16 cellular contexts compared by ENCODE assay signal in the genomic region with DNA sequence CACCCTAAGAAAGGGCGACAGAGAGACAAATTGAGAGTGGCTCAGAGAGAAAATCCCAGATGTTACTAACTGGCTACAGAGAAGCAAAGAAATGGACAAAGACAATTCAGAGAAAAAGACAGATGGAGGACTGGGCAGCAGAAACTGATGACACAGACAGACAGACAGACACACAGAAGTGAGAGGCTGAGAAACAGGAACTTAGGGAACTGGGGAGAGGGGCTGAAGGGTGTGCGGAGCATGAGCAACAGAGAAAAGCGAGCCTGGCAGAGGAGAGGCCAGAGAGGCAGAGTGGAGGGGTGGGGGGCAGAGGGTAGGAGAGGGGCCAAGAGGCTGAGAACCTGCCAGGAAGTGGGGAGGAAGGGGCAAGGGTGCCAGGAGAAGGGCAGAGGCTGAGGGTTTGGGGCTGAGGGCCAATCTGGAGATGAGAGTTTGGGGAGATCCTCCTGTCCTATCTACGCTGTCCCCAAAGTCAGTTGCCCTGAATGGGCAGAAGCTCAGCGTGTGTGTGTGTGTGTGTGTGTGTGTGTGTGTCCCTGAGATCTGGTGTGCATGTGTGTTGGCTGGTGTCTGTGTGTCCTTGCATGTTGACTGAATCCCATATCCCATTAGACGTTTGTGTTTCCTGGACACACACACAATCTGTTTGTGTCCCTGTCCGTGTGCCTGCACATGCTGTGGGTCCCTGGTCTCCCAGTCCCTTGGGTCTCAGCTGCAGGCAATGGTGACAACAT. TPM values are rescaled to one million over a fixed set of nuclear protein-coding genes. Genes with fewer than 3 reads are reported as not detected.
DNase-seq lines count a peak whose midpoint lies in the region; ATAC-seq, FAIRE-seq and TF ChIP-seq lines count a peak whose summit lies in the region.
"Had no signal": no experiment of that assay in that cellular context is flagged by ENCODE, and none has a peak within 500 bp of the region (broad histone marks: within the 10 kb centered on the region; RNA-seq: fewer than 3 reads in every experiment).

No MANE protein-coding gene starts in this region.

- no peak overlapping the region for H3K4me2 ChIP-seq in IMR-90 (ENCODE audit: low read depth, low read length)

- H3K18ac ChIP-seq in IMR-90 (ENCODE audit: low read depth, low read length) = no peak overlapping the region

- H3K27ac ChIP-seq in IMR-90 (ENCODE audit: insufficient read depth, low read length) (no peak overlapping the region), gastroesophageal sphincter (no peak overlapping the region)
- H3K27ac ChIP-seq: left ventricle myocardium inferior, upper lobe of left lung, VCaP had no signal

- POLR2A ChIA-PET in IMR-90 (lab: Charles Lee; ENCODE audit: unreplicated experiment) (no interaction called here), T-cell (lab: Charles Lee) (no interaction called here)

- H3K56ac ChIP-seq in IMR-90 (ENCODE audit: extremely low read depth, insufficient read depth, low read length) = no peak overlapping the region

- peak overlapping the region; percentile 68; the same call in 1 of the 2 replicates for H3K23ac ChIP-seq in IMR-90 (ENCODE audit: low read depth, low read length)

- H3K9me3 Mint-ChIP-seq in activated naive CD4-positive, alpha-beta T cell treated with anti-CD3 and anti-CD28 coated beads for 36 hours = no peaks in the 10 kb centered on the region
- H3K9me3 Mint-ChIP-seq in activated naive CD4-positive, alpha-beta T cell treated with anti-CD3 and anti-CD28 coated beads, Interleukin-2, amount 50 U/mL, for 72 hours = no peaks in the 10 kb centered on the region
- no peaks in the 10 kb centered on the region for H3K9me3 Mint-ChIP-seq in T-cell
- no peaks in the 10 kb centered on the region for H3K9me3 Mint-ChIP-seq in stimulated activated memory B cell treated with anti-CD40 and anti-IgM and Interleukin-4, amounts not matched to agents 10 μg/mL and 1 μg/mL and 100 μg/mL, for 72 hours
- H3K9me3 Mint-ChIP-seq: activated T-cell treated with anti-CD3 and anti-CD28 coated beads, Interleukin-2, amount 50 U/mL, for 4 hours; nephron had no signal

- TF ChIP-seq POLR2A in IMR-90 (IDR thresholded peaks at IDR 0.05; ENCODE audit: low read depth, low read length) (no peak), gastroesophageal sphincter (IDR thresholded peaks at IDR 0.05) (no peak)

- no peaks in the 10 kb centered on the region for H3K36me3 ChIP-seq in IMR-90 (ENCODE audit: control insufficient read depth, insufficient read depth, low read length)
- no peaks in the 10 kb centered on the region for H3K36me3 ChIP-seq in gastroesophageal sphincter
- H3K36me3 ChIP-seq: left ventricle myocardium inferior, upper lobe of left lung had no signal

- H3K14ac ChIP-seq in IMR-90 (replicated peaks; ENCODE audit: low read depth, low read length) = no peak overlapping the region

- no peaks in the 10 kb centered on the region for H3K27me3 Mint-ChIP-seq in activated naive CD4-positive, alpha-beta T cell treated with anti-CD3 and anti-CD28 coated beads for 36 hours (ENCODE audit: low read depth)
- peaks cover 4 to 7% of the 10 kb centered on the region in 2 donors for H3K27me3 Mint-ChIP-seq in T-cell
- H3K27me3 Mint-ChIP-seq in stimulated activated memory B cell treated with anti-CD40 and anti-IgM and Interleukin-4, amounts not matched to agents 10 μg/mL and 1 μg/mL and 100 μg/mL, for 72 hours = peaks cover 12% of the 10 kb centered on the region

- H3K79me1 ChIP-seq in IMR-90 (ENCODE audit: low read depth in 1 of 2, low read length in 2 of 2) = no peaks in the 10 kb centered on the region

- no peak for TF ChIP-seq CTCF in IMR-90 (conservative IDR thresholded peaks at IDR 0.05; ENCODE audit: low read depth, low read length)
- no peak for TF ChIP-seq CTCF in gastroesophageal sphincter (IDR thresholded peaks at IDR 0.05)
- no peak for TF ChIP-seq CTCF in D721Med (IDR thresholded peaks at IDR 0.05; ENCODE audit: insufficient read depth, missing control alignments)

- WGBS in IMR-90 (ENCODE audit: extremely low coverage in 2 of 2, insufficient read length in 1 of 2), 2 experiments = 50% methylated on average over 2 of the region's 7 CpGs; no CpG with 5 or more reads in 1 of the 2 experiments
- WGBS in gastroesophageal sphincter (ENCODE audit: low coverage in 1 of 2), 2 donors = 51 to 56% methylated on average over 2 to 5 of the region's 7 CpGs

- no peak overlapping the region for H2BK120ac ChIP-seq in IMR-90 (ENCODE audit: low read depth, low read length)

- dilution Hi-C loops in IMR-90 (cut with HindIII; ENCODE audit: low sequenced_read_pairs, unreplicated experiment) = no loop called here

- no peak overlapping the region for H3K4ac ChIP-seq in IMR-90 (ENCODE audit: low read depth, low read length)

- no peaks in the 10 kb centered on the region; the same call in 1 of the 2 replicates for H3K9me1 ChIP-seq in IMR-90 (ENCODE audit: insufficient read depth, low read length)

- H4K5ac ChIP-seq in IMR-90 (ENCODE audit: low read depth, low read length) = no peak overlapping the region

- peak overlapping the region; percentile 10 for H2AFZ ChIP-seq in IMR-90 (replicated peaks; ENCODE audit: low read length, poor library complexity)

- H3K9ac ChIP-seq in IMR-90 (ENCODE audit: low read depth, low read length) = no peak overlapping the region

- no peak overlapping the region for H2AK5ac ChIP-seq in IMR-90 (ENCODE audit: low read depth, low read length)

- BruUV-seq in IMR-90 (replicated peaks; lab: Mats Ljungman, UMichigan) = no TSS peak

- no peak overlapping the region for H2BK20ac ChIP-seq in IMR-90 (ENCODE audit: low read depth, low read length)

- peak overlapping the region; percentile 22 for H3K27ac Mint-ChIP-seq in activated naive CD4-positive, alpha-beta T cell treated with anti-CD3 and anti-CD28 coated beads for 36 hours
- H3K27ac Mint-ChIP-seq in activated naive CD4-positive, alpha-beta T cell treated with anti-CD3 and anti-CD28 coated beads, Interleukin-2, amount 50 U/mL, for 72 hours = peak overlapping the region in 1 of 2 donors; percentile 81
- peak overlapping the region; percentile 84 to 86 for H3K27ac Mint-ChIP-seq in T-cell
- peak overlapping the region; percentile 76 for H3K27ac Mint-ChIP-seq in stimulated activated memory B cell treated with anti-CD40 and anti-IgM and Interleukin-4, amounts not matched to agents 10 μg/mL and 1 μg/mL and 100 μg/mL, for 72 hours
- H3K27ac Mint-ChIP-seq: nephron had no signal

- in situ Hi-C loops in IMR-90 (cut with MboI; ENCODE audit: low sequenced_read_pairs) = no loop called here

- no peak overlapping the region for H2BK15ac ChIP-seq in IMR-90 (ENCODE audit: low read depth, low read length)

- no peaks in the 10 kb centered on the region for H3K36me3 Mint-ChIP-seq in activated naive CD4-positive, alpha-beta T cell treated with anti-CD3 and anti-CD28 coated beads for 36 hours (ENCODE audit: low read depth)
- no peaks in the 10 kb centered on the region for H3K36me3 Mint-ChIP-seq in activated naive CD4-positive, alpha-beta T cell treated with anti-CD3 and anti-CD28 coated beads, Interleukin-2, amount 50 U/mL, for 72 hours
- H3K36me3 Mint-ChIP-seq in T-cell = no peaks in the 10 kb centered on the region
- H3K36me3 Mint-ChIP-seq in stimulated activated memory B cell treated with anti-CD40 and anti-IgM and Interleukin-4, amounts not matched to agents 10 μg/mL and 1 μg/mL and 100 μg/mL, for 72 hours = no peaks in the 10 kb centered on the region

- peaks cover 7% of the 10 kb centered on the region for H4K20me1 ChIP-seq in IMR-90 (ENCODE audit: insufficient read depth, low read length)

- H4K8ac ChIP-seq in IMR-90 (ENCODE audit: low read depth in 2 of 2, low read length in 2 of 2) = no peak overlapping the region

- no peak overlapping the region for H2AK9ac ChIP-seq in IMR-90 (replicated peaks; ENCODE audit: low read depth, low read length, poor library complexity)

- no peak for TF ChIP-seq RAD21 in IMR-90 (IDR thresholded peaks at IDR 0.05; ENCODE audit: low read length)

- peaks cover 15% of the 10 kb centered on the region for H3K4me1 ChIP-seq in IMR-90 (ENCODE audit: control insufficient read depth, insufficient read depth, low read length)
- H3K4me1 ChIP-seq in gastroesophageal sphincter = peaks cover 0 to 27% (median 0%) of the 10 kb centered on the region in 3 donors

- no peak for ATAC-seq in activated naive CD4-positive, alpha-beta T cell treated with anti-CD3 and anti-CD28 coated beads, Interleukin-2, amount 50 U/mL, for 72 hours
- ATAC-seq in IMR-90 (ENCODE audit: low read depth) (no peak), T-cell (replicated peaks in 1 of 4) (no peak), gastroesophageal sphincter (no peak)
- no peak for ATAC-seq in stimulated activated memory B cell treated with anti-CD40 and anti-IgM and Interleukin-4, amounts not matched to agents 10 μg/mL and 1 μg/mL and 100 μg/mL, for 72 hours

- H3K27me3 ChIP-seq in IMR-90 (ENCODE audit: control insufficient read depth, insufficient read depth, low read length) = peaks cover 67% of the 10 kb centered on the region
- peaks cover 95% of the 10 kb centered on the region for H3K27me3 ChIP-seq in gastroesophageal sphincter

- FAIRE-seq in D721Med (lab: Jason Lieb, UNC) = no peak

- no peak for TF ChIP-seq EP300 in gastroesophageal sphincter (IDR thresholded peaks at IDR 0.05)

- H4K91ac ChIP-seq in IMR-90 (ENCODE audit: insufficient read depth, low read depth, low read length) = no peak overlapping the region

- no peak overlapping the region for H3K4me3 Mint-ChIP-seq in activated naive CD4-positive, alpha-beta T cell treated with anti-CD3 and anti-CD28 coated beads for 36 hours
- H3K4me3 Mint-ChIP-seq in T-cell = peak overlapping the region in 1 of 3 donors; percentile 41
- H3K4me3 Mint-ChIP-seq in stimulated activated memory B cell treated with anti-CD40 and anti-IgM and Interleukin-4, amounts not matched to agents 10 μg/mL and 1 μg/mL and 100 μg/mL, for 72 hours = no peak overlapping the region
- H3K4me3 Mint-ChIP-seq: activated T-cell treated with anti-CD3 and anti-CD28 coated beads, Interleukin-2, amount 50 U/mL, for 4 hours; nephron had no signal

- H3K4me3 ChIP-seq in IMR-90 (ENCODE audit: insufficient read depth, low read depth, low read length) = no peak overlapping the region
- H3K4me3 ChIP-seq in gastroesophageal sphincter = no peak overlapping the region
- H3K4me3 ChIP-seq: left ventricle myocardium inferior, upper lobe of left lung had no signal

- intact Hi-C loops in activated naive CD4-positive, alpha-beta T cell treated with anti-CD3 and anti-CD28 coated beads for 36 hours (cut with micrococcal nuclease) = loop anchor here (1.0 to 2.0 kb wide), 4 partner anchors 17 to 75 kb away; no protein-coding TSS in a partner anchor
- intact Hi-C loops in IMR-90 (cut with micrococcal nuclease) = loop anchor here (5.0 kb wide), 1 partner anchor 52 kb away; the partner anchor contains the start of gene ARHGEF1

- no peak overlapping the region for H2BK5ac ChIP-seq in IMR-90 (ENCODE audit: low read depth, low read length, poor library complexity, severe bottlenecking)

- H3K4me1 Mint-ChIP-seq in activated naive CD4-positive, alpha-beta T cell treated with anti-CD3 and anti-CD28 coated beads for 36 hours (ENCODE audit: low read depth) = peaks cover 46% of the 10 kb centered on the region
- H3K4me1 Mint-ChIP-seq in T-cell = peaks cover 60 to 72% (median 67%) of the 10 kb centered on the region in 3 donors
- peaks cover 72% of the 10 kb centered on the region for H3K4me1 Mint-ChIP-seq in stimulated activated memory B cell treated with anti-CD40 and anti-IgM and Interleukin-4, amounts not matched to agents 10 μg/mL and 1 μg/mL and 100 μg/mL, for 72 hours

- no peak for DNase-seq in activated naive CD4-positive, alpha-beta T cell treated with anti-CD3 and anti-CD28 coated beads for 36 hours
- no peak for DNase-seq in activated naive CD4-positive, alpha-beta T cell treated with anti-CD3 and anti-CD28 coated beads, Interleukin-2, amount 50 U/mL, for 72 hours (ENCODE audit: low spot score in 2 of 2)
- DNase-seq in IMR-90 (no peak), T-cell (no peak), NCI-H510A (lab: John Stamatoyannopoulos, UW) (no peak), D721Med (ENCODE audit: insufficient read length, low spot score) (no peak)
- DNase-seq: activated T-cell treated with anti-CD3 and anti-CD28 coated beads, Interleukin-2, amount 50 U/mL, for 4 hours; left ventricle myocardium inferior; NCI-H1436 treated with DMSO at 0.1 percent for 48 hours; SHP77 treated with DMSO at 0.1 percent for 48 hours had no signal

- H3K9me3 ChIP-seq in IMR-90 (ENCODE audit: control insufficient read depth, insufficient read depth, low read length) (no peaks in the 10 kb centered on the region), gastroesophageal sphincter (no peaks in the 10 kb centered on the region)
- H3K9me3 ChIP-seq: left ventricle myocardium inferior, upper lobe of left lung had no signal

- CTCF ChIA-PET in activated naive CD4-positive, alpha-beta T cell treated with anti-CD3 and anti-CD28 coated beads for 36 hours (lab: Charles Lee) = interaction anchor here (0.6 to 2.3 kb wide), 7 partner anchors 9 to 76 kb away, joined by 3 to 11 read pairs (median 4); no protein-coding TSS in a partner anchor
- CTCF ChIA-PET in IMR-90 (lab: Yijun Ruan, JAX) = no interaction called here
- CTCF ChIA-PET in T-cell (lab: Charles Lee) = interaction anchor here (0.6 to 0.7 kb wide), 4 partner anchors 12 to 215 kb away, joined by 3 to 10 read pairs (median 4); no protein-coding TSS in a partner anchor

RNA-seq across cellular contexts. Expression of gene ERFL, which starts 5.6 kb away (rescaled TPM):
- 1 to 10 TPM in 1 of 2 experiments, under 1 TPM in 1; 0.99 to 1.3 TPM for total RNA-seq in activated naive CD4-positive, alpha-beta T cell treated with anti-CD3 and anti-CD28 coated beads for 36 hours
- 1 to 10 TPM; 1.7 to 2.9 TPM for total RNA-seq in activated naive CD4-positive, alpha-beta T cell treated with anti-CD3 and anti-CD28 coated beads, Interleukin-2, amount 50 U/mL, for 72 hours
- not detected in 2 replicates for total RNA-seq in IMR-90 (2012; rRNA removed)
- 0.09 TPM in 1 of 2 replicates, not detected in the other for polyA plus RNA-seq in IMR-90 (2012; rRNA removed)
- polyA plus RNA-seq in IMR-90 (2012; cell fraction: cytosol; rRNA removed) = 0.02 and 0.08 TPM in 2 replicates
- 0.26 and 0.53 TPM in 2 replicates for polyA plus RNA-seq in IMR-90 (2012; cell fraction: nucleus; rRNA removed; ENCODE audit: low replicate concordance)
- total RNA-seq in T-cell = 1 to 10 TPM; 5.9 to 8.5 (median 6.3) TPM
- not detected for total RNA-seq in gastroesophageal sphincter
- total RNA-seq: dermis microvascular lymphatic vessel endothelial cell, left ventricle myocardium inferior had no signal

RNA-seq across cellular contexts. Expression of gene RABAC1, which starts 25.3 kb away (rescaled TPM):
- total RNA-seq in activated naive CD4-positive, alpha-beta T cell treated with anti-CD3 and anti-CD28 coated beads for 36 hours = 10 to 100 TPM; 32.8 TPM
- 10 to 100 TPM; 39.8 to 46.0 TPM for total RNA-seq in activated naive CD4-positive, alpha-beta T cell treated with anti-CD3 and anti-CD28 coated beads, Interleukin-2, amount 50 U/mL, for 72 hours
- total RNA-seq in IMR-90 (2012; rRNA removed) (117 and 145 TPM in 2 replicates), T-cell (100 to 1,000 TPM in 4 of 5 donors, 10 to 100 TPM in 1; 67.0 to 143 (median 131) TPM), gastroesophageal sphincter (100 to 1,000 TPM; 150 to 215 (median 201) TPM)
- 276 and 320 TPM in 2 replicates for polyA plus RNA-seq in IMR-90 (2012; rRNA removed)
- polyA plus RNA-seq in IMR-90 (2012; cell fraction: cytosol; rRNA removed) = 632 and 774 TPM in 2 replicates
- polyA plus RNA-seq in IMR-90 (2012; cell fraction: nucleus; rRNA removed; ENCODE audit: low replicate concordance) = 305 and 429 TPM in 2 replicates

RNA-seq across cellular contexts. Expression of gene ARHGEF1, which starts 50.9 kb away (rescaled TPM):
- total RNA-seq in activated naive CD4-positive, alpha-beta T cell treated with anti-CD3 and anti-CD28 coated beads for 36 hours = 100 to 1,000 TPM; 246 to 260 TPM
- total RNA-seq in activated naive CD4-positive, alpha-beta T cell treated with anti-CD3 and anti-CD28 coated beads, Interleukin-2, amount 50 U/mL, for 72 hours = 100 to 1,000 TPM; 361 to 383 TPM
- total RNA-seq in IMR-90 (2012; rRNA removed) (11.5 and 12.5 TPM in 2 replicates), T-cell (1,000 to 10,000 TPM; 1,130 to 1,360 (median 1,288) TPM), gastroesophageal sphincter (10 to 100 TPM; 40.4 to 58.3 (median 51.4) TPM)
- polyA plus RNA-seq in IMR-90 (2012; rRNA removed) = 47.1 and 51.2 TPM in 2 replicates
- 42.5 and 58.8 TPM in 2 replicates for polyA plus RNA-seq in IMR-90 (2012; cell fraction: cytosol; rRNA removed)
- polyA plus RNA-seq in IMR-90 (2012; cell fraction: nucleus; rRNA removed; ENCODE audit: low replicate concordance) = 228 and 380 TPM in 2 replicates

RNA-seq across cellular contexts. Expression of gene CD79A, which starts 56.8 kb away (rescaled TPM):
- total RNA-seq in activated naive CD4-positive, alpha-beta T cell treated with anti-CD3 and anti-CD28 coated beads for 36 hours = 1 to 10 TPM; 2.5 to 2.7 TPM
- 1 to 10 TPM; 3.3 to 7.0 TPM for total RNA-seq in activated naive CD4-positive, alpha-beta T cell treated with anti-CD3 and anti-CD28 coated beads, Interleukin-2, amount 50 U/mL, for 72 hours
- total RNA-seq in IMR-90 (2012; rRNA removed) = not detected in 2 replicates
- polyA plus RNA-seq in IMR-90 (2012; rRNA removed) = 0.19 and 0.24 TPM in 2 replicates
- 0.10 and 0.37 TPM in 2 replicates for polyA plus RNA-seq in IMR-90 (2012; cell fraction: cytosol; rRNA removed)
- polyA plus RNA-seq in IMR-90 (2012; cell fraction: nucleus; rRNA removed; ENCODE audit: low replicate concordance) = 0.06 and 0.25 TPM in 2 replicates
- total RNA-seq in T-cell = 10 to 100 TPM; 15.9 to 51.1 (median 19.0) TPM
- total RNA-seq in gastroesophageal sphincter = under 1 TPM in 2 of 4 donors, not detected in 2; 0.40 to 0.99 TPM
- total RNA-seq: left ventricle myocardium inferior had no signal

Comparison
In these comparisons a context has a peak if more than half of its experiments do, and no peak if none do; other contexts are left out.
1. RNA of gene ARHGEF1, which starts 50.9 kb away (total RNA-seq): 1,130 to 1,360 TPM in T-cell, 361 to 383 TPM in activated naive CD4-positive, alpha-beta T cell treated with anti-CD3 and anti-CD28 coated beads, Interleukin-2, amount 50 U/mL, for 72 hours and 246 to 260 TPM in activated naive CD4-positive, alpha-beta T cell treated with anti-CD3 and anti-CD28 coated beads for 36 hours; 40.4 to 58.3 TPM in gastroesophageal sphincter and 11.5 to 12.5 TPM in IMR-90; every median in the first group is over 4 times any median in the second.